Comparison of ENCODE assay signal across 20 cellular contexts in genomic region chr19:30052122-30053075, GRCh38.
"Had no signal": no experiment of that assay in that cellular context is flagged by ENCODE, and none has a peak within 500 bp of the region (broad histone marks: within the 10 kb centered on the region; RNA-seq: fewer than 3 reads in every experiment).

No MANE protein-coding gene starts in this region.

- H3K4me3 ChIP-seq: esophagus squamous epithelium, heart right ventricle, left ventricle myocardium inferior, prostate gland, skin epidermis, thoracic aorta, upper lobe of right lung had no signal

- ATAC-seq: activated CD4-positive, CD25-positive, alpha-beta regulatory T cell treated with anti-CD3 and anti-CD28 coated beads, Interleukin-2, amount 50 U/mL, for 24 hours; activated CD8-positive, alpha-beta memory T cell treated with anti-CD3 and anti-CD28 coated beads, Interleukin-2, amount 10 ng/mL, durations not matched to agents 7 days and 5 days; activated naive CD8-positive, alpha-beta T cell treated with anti-CD3 and anti-CD28 coated beads, Interleukin-2, amount 50 U/mL, for 24 hours; stimulated activated naive CD8-positive, alpha-beta T cell treated with anti-CD3 and anti-CD28 coated beads, Interleukin-15, amount 100 ng/mL, for 72 hours had no signal

- H3K4me1 ChIP-seq: esophagus squamous epithelium, heart right ventricle, left ventricle myocardium inferior, prostate gland, upper lobe of right lung had no signal

- H3K9me3 ChIP-seq: esophagus squamous epithelium, prostate gland, thoracic aorta, upper lobe of right lung had no signal

- FAIRE-seq: endothelial cell of umbilical vein had no signal

- H3K27me3 ChIP-seq: esophagus squamous epithelium, heart right ventricle, upper lobe of right lung had no signal

- H3K9me3 Mint-ChIP-seq: activated naive CD4-positive, alpha-beta T cell treated with anti-CD3 and anti-CD28 coated beads, Interleukin-2, amount 10 ng/mL, durations not matched to agents 7 days and 5 days; activated naive CD8-positive, alpha-beta T cell treated with anti-CD3 and anti-CD28 coated beads, Interleukin-2, amount 50 U/mL, for 24 hours; dendritic cell treated with granulocyte-macrophage colony-stimulating factor and Interleukin-4, amounts not matched to agents 40 ng/mL and 50 ng/mL, for 4 days; stimulated activated naive CD8-positive, alpha-beta T cell treated with anti-CD3 and anti-CD28 coated beads, Interleukin-15, amount 100 ng/mL, for 72 hours; T-helper 1 cell treated with Interleukin-12 subunit alpha and Interleukin-12 subunit beta and Interleukin-4 antibody, amounts not matched to agents 30 μg/mL and 1 μg/mL, for 36 hours had no signal

- H3K4me3 Mint-ChIP-seq: activated CD8-positive, alpha-beta memory T cell treated with anti-CD3 and anti-CD28 coated beads, Interleukin-2, amount 10 ng/mL, durations not matched to agents 7 days and 5 days; activated naive CD4-positive, alpha-beta T cell treated with anti-CD3 and anti-CD28 coated beads, Interleukin-2, amount 10 ng/mL, durations not matched to agents 7 days and 5 days; activated naive CD8-positive, alpha-beta T cell treated with anti-CD3 and anti-CD28 coated beads, Interleukin-2, amount 50 U/mL, for 24 hours; dendritic cell treated with granulocyte-macrophage colony-stimulating factor and Interleukin-4, amounts not matched to agents 40 ng/mL and 50 ng/mL, for 4 days; nephron progenitor cell; stimulated activated naive CD8-positive, alpha-beta T cell treated with anti-CD3 and anti-CD28 coated beads, Interleukin-15, amount 100 ng/mL, for 72 hours; T-helper 1 cell treated with Interleukin-12 subunit alpha and Interleukin-12 subunit beta and Interleukin-4 antibody, amounts not matched to agents 30 μg/mL and 1 μg/mL, for 36 hours had no signal

- H3K27ac Mint-ChIP-seq: activated CD8-positive, alpha-beta memory T cell treated with anti-CD3 and anti-CD28 coated beads, Interleukin-2, amount 10 ng/mL, durations not matched to agents 7 days and 5 days; activated naive CD4-positive, alpha-beta T cell treated with anti-CD3 and anti-CD28 coated beads, Interleukin-2, amount 10 ng/mL, durations not matched to agents 7 days and 5 days; activated naive CD8-positive, alpha-beta T cell treated with anti-CD3 and anti-CD28 coated beads, Interleukin-2, amount 50 U/mL, for 24 hours; dendritic cell treated with granulocyte-macrophage colony-stimulating factor and Interleukin-4, amounts not matched to agents 40 ng/mL and 50 ng/mL, for 4 days; T-helper 1 cell treated with Interleukin-12 subunit alpha and Interleukin-12 subunit beta and Interleukin-4 antibody, amounts not matched to agents 30 μg/mL and 1 μg/mL, for 36 hours had no signal

- DNase-seq: activated CD8-positive, alpha-beta memory T cell treated with anti-CD3 and anti-CD28 coated beads, Interleukin-2, amount 10 ng/mL, durations not matched to agents 7 days and 5 days; activated naive CD4-positive, alpha-beta T cell treated with anti-CD3 and anti-CD28 coated beads, Interleukin-2, amount 10 ng/mL, durations not matched to agents 7 days and 5 days; activated naive CD8-positive, alpha-beta T cell treated with anti-CD3 and anti-CD28 coated beads, Interleukin-2, amount 50 U/mL, for 24 hours; activated T-cell treated with anti-CD3 and anti-CD28 coated beads, Interleukin-2, amount 50 U/mL, for 1 hour; aorta; effector memory CD4-positive, alpha-beta T cell; esophagus squamous epithelium; heart right ventricle; left ventricle myocardium inferior; nephron progenitor cell; right cardiac atrium; stimulated activated naive CD8-positive, alpha-beta T cell treated with anti-CD3 and anti-CD28 coated beads, Interleukin-15, amount 100 ng/mL, for 72 hours; upper lobe of right lung had no signal

- H3K4me1 Mint-ChIP-seq: activated CD8-positive, alpha-beta memory T cell treated with anti-CD3 and anti-CD28 coated beads, Interleukin-2, amount 10 ng/mL, durations not matched to agents 7 days and 5 days; activated naive CD4-positive, alpha-beta T cell treated with anti-CD3 and anti-CD28 coated beads, Interleukin-2, amount 10 ng/mL, durations not matched to agents 7 days and 5 days; activated naive CD8-positive, alpha-beta T cell treated with anti-CD3 and anti-CD28 coated beads, Interleukin-2, amount 50 U/mL, for 24 hours; stimulated activated naive CD8-positive, alpha-beta T cell treated with anti-CD3 and anti-CD28 coated beads, Interleukin-15, amount 100 ng/mL, for 72 hours had no signal

- H3K36me3 Mint-ChIP-seq: activated CD8-positive, alpha-beta memory T cell treated with anti-CD3 and anti-CD28 coated beads, Interleukin-2, amount 10 ng/mL, durations not matched to agents 7 days and 5 days; activated naive CD4-positive, alpha-beta T cell treated with anti-CD3 and anti-CD28 coated beads, Interleukin-2, amount 10 ng/mL, durations not matched to agents 7 days and 5 days had no signal

- H3K36me3 ChIP-seq: esophagus squamous epithelium, heart right ventricle, left ventricle myocardium inferior, prostate gland, thoracic aorta, upper lobe of right lung had no signal

- H3K27ac ChIP-seq: esophagus squamous epithelium, heart right ventricle, left ventricle myocardium inferior, prostate gland, skin epidermis, thoracic aorta, upper lobe of right lung had no signal
